In genomic region chr7:77455334-77455733, GRCh38 we compare ENCODE assay signal across 7 cellular contexts. TPM values are rescaled to one million over a fixed set of nuclear protein-coding genes. Genes with fewer than 3 reads are reported as not detected.
DNase-seq lines count a peak whose midpoint lies in the region; ATAC-seq and TF ChIP-seq lines count a peak whose summit lies in the region.

No MANE protein-coding gene starts in this region.

- H3K27me3 ChIP-seq in BE2C: peaks cover 17% of the 10 kb centered on the region

- ATAC-seq in left ventricle myocardium superior: peak; percentile 90
- ATAC-seq in HG03097 (IDR thresholded peaks at IDR 0.05; ENCODE audit: low FRiP score, unreplicated experiment): no peak

- H3K9me3 ChIP-seq in BE2C: no peaks in the 10 kb centered on the region

- no peaks in the 10 kb centered on the region for H3K36me3 ChIP-seq in BE2C

- TF ChIP-seq CTCF in GM13976 (IDR thresholded peaks at IDR 0.05; ENCODE audit: borderline replicate concordance, control extremely low read depth, extremely low read depth, insufficient read depth, missing control alignments): no peak
- no peak for TF ChIP-seq CTCF in BE2C (IDR thresholded peaks at IDR 0.05; ENCODE audit: low read depth, low read length)

- in situ Hi-C loops in GM13976 (cut with MboI; ENCODE audit: low sequenced_read_pairs, unreplicated experiment): no loop called here

- no peak overlapping the region for H3K4me3 ChIP-seq in BE2C (ENCODE audit: low read depth, low read length)

- intact Hi-C loops in left ventricle myocardium superior (cut with micrococcal nuclease): no loop called here

- H3K4me1 ChIP-seq in BE2C: no peaks in the 10 kb centered on the region

- peak; percentile 63 for DNase-seq in HPDE6-E6E7 (ENCODE audit: extremely low spot score)
- DNase-seq in astrocyte of the hippocampus (ENCODE audit: low read depth, low spot score): peak; percentile 71
- peak; percentile 63 for DNase-seq in left ventricle myocardium superior
- DNase-seq in superior temporal gyrus (ENCODE audit: extremely low spot score): peak; percentile 68
- no peak for DNase-seq in GM13976 (ENCODE audit: low spot score)
- no peak for DNase-seq in BE2C

RNA-seq across cellular contexts. Expression of gene GSAP, which starts 39.2 kb away (rescaled TPM):
- total RNA-seq in left ventricle myocardium superior: 7.8 TPM
- polyA plus RNA-seq in BE2C (2012; ENCODE audit: insufficient read depth, insufficient read length, low read depth): not detected

Comparison
In these comparisons a context has a peak if more than half of its experiments do, and no peak if none do; other contexts are left out.
1. DNase-seq: peak in HPDE6-E6E7 (single experiment), astrocyte of the hippocampus (single experiment), left ventricle myocardium superior (single experiment) and superior temporal gyrus (single experiment); none in GM13976 (single experiment) and BE2C (single experiment).